ENCODE assay signal across 8 cellular contexts in the genomic region with DNA sequence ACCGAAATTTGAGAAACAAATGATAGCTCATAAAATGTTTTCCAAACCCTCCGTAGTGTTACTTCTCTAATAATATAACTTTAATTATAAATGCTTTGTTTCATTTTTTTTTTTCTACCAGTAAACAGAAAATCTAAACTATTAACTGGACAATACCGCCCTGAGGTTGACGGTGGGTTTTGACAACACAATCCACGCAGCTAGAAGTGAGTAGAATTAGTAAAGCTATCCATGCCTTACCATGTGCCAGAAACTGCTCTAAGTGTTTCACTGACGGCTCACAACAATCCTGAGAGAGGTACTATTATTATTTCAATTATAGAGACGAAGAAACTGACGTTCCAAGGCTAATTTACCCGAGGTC. TPM values are rescaled to one million over a fixed set of nuclear protein-coding genes. Genes with fewer than 3 reads are reported as not detected.
DNase-seq lines count a peak whose midpoint lies in the region; ATAC-seq and TF ChIP-seq lines count a peak whose summit lies in the region.

No MANE protein-coding gene starts in this region.

- ATAC-seq in CD4-positive, alpha-beta T cell (ENCODE audit: poor library complexity): no peak
- no peak for ATAC-seq in GM18519 (IDR thresholded peaks at IDR 0.05; ENCODE audit: low FRiP score, unreplicated experiment)

- no peaks in the 10 kb centered on the region for H3K9me3 ChIP-seq in CD4-positive, alpha-beta T cell (ENCODE audit: control insufficient read depth, low read length)
- H3K9me3 ChIP-seq in muscle layer of duodenum (ENCODE audit: control insufficient read depth in 1 of 2, low read length in 2 of 2): no peaks in the 10 kb centered on the region

- TF ChIP-seq CTCF in CD4-positive, alpha-beta T cell (IDR thresholded peaks at IDR 0.05): no peak
- no peak for TF ChIP-seq CTCF in HL-60 (IDR thresholded peaks at IDR 0.05; ENCODE audit: insufficient read depth, low read length)

- H3K4me1 ChIP-seq in muscle layer of duodenum (ENCODE audit: control insufficient read depth in 1 of 2, insufficient read depth in 2 of 2, low read length in 2 of 2): peaks cover 0 to 8% of the 10 kb centered on the region in 2 donors

- H3K4me3 Mint-ChIP-seq in CD4-positive, alpha-beta T cell: peak overlapping the region; percentile 98

- POLR2A ChIA-PET in CD4-positive, alpha-beta T cell (lab: Charles Lee): interaction anchor here (0.6 to 1.6 kb wide), 7 partner anchors 9 to 186 kb away, joined by 3 to 7 read pairs (median 3); a partner anchor contains a TSS

- peaks cover under 1 to 1% of the 10 kb centered on the region in 2 donors for H3K36me3 ChIP-seq in muscle layer of duodenum (ENCODE audit: control insufficient read depth in 1 of 2, insufficient read depth in 2 of 2, low read length in 2 of 2)

- peak overlapping the region; percentile 66 for H3K27ac ChIP-seq in CD4-positive, alpha-beta T cell (ENCODE audit: low read depth, low read length)
- H3K27ac ChIP-seq in HL-60 (replicated peaks) (peak overlapping the region; percentile 83), caudate nucleus (ENCODE audit: low read depth, low read length) (peak overlapping the region; percentile 0), muscle layer of duodenum (ENCODE audit: low read length) (peak overlapping the region; percentile 82)

- intact Hi-C loops in CD4-positive, alpha-beta T cell (cut with DNase I, micrococcal nuclease): loop anchor here in 1 of 2 experiments (1.0 to 10.0 kb wide), 10 partner anchors 14 to 1020 kb away; a partner anchor contains a TSS

- H3K4me1 Mint-ChIP-seq in CD4-positive, alpha-beta T cell (ENCODE audit: low read depth): peaks cover 21% of the 10 kb centered on the region

- no peaks in the 10 kb centered on the region for H3K9me3 Mint-ChIP-seq in CD4-positive, alpha-beta T cell

- no peak for DNase-seq in CD4-positive, alpha-beta T cell
- DNase-seq in HL-60 (ENCODE audit: low read depth in 1 of 2, low spot score in 1 of 2) (no peak), caudate nucleus (lab: John Stamatoyannopoulos, UW) (no peak), DMS153 treated with DMSO at 0.1 percent for 48 hours (lab: John Stamatoyannopoulos, UW; ENCODE audit: unreplicated experiment) (no peak), NCI-H524 treated with DMSO at 0.1 percent for 48 hours (lab: John Stamatoyannopoulos, UW) (no peak), iPS-NIHi11 (ENCODE audit: low spot score) (no peak)

- no peaks in the 10 kb centered on the region for H3K27me3 ChIP-seq in CD4-positive, alpha-beta T cell (ENCODE audit: control insufficient read depth, insufficient read depth, low read length)
- H3K27me3 ChIP-seq in HL-60 (ENCODE audit: insufficient read depth, poor library complexity, severe bottlenecking) (no peaks in the 10 kb centered on the region), muscle layer of duodenum (ENCODE audit: low read depth, low read length) (no peaks in the 10 kb centered on the region)

- H3K36me3 Mint-ChIP-seq in CD4-positive, alpha-beta T cell (ENCODE audit: low read depth): peaks cover 15% of the 10 kb centered on the region

- peak overlapping the region; percentile 80 for H3K4me3 ChIP-seq in HL-60 (replicated peaks; ENCODE audit: insufficient read depth, low read length)
- H3K4me3 ChIP-seq in muscle layer of duodenum (ENCODE audit: low read depth in 1 of 2, low read length in 2 of 2): peak overlapping the region; percentile 91 to 95

- H3K27ac Mint-ChIP-seq in CD4-positive, alpha-beta T cell: peak overlapping the region; percentile 97

- no peaks in the 10 kb centered on the region for H3K27me3 Mint-ChIP-seq in CD4-positive, alpha-beta T cell

- CTCF ChIA-PET in CD4-positive, alpha-beta T cell (lab: Charles Lee): no interaction called here

RNA-seq across cellular contexts. Expression of a gene that starts 0.4 kb away (rescaled TPM):
- total RNA-seq in CD4-positive, alpha-beta T cell: 1 to 10 TPM; 2.0 to 2.3 TPM

RNA-seq across cellular contexts. Expression of a gene that starts 15.0 kb away (rescaled TPM):
- total RNA-seq in CD4-positive, alpha-beta T cell: 10 to 100 TPM; 29.9 to 34.2 TPM

Comparison
In these comparisons a context has a peak if more than half of its experiments do, and no peak if none do; other contexts are left out.
1. H3K27ac ChIP-seq: peak in every context shown above with its lines; median percentile 83 in HL-60; 82 in muscle layer of duodenum; 66 in CD4-positive, alpha-beta T cell; 0 in caudate nucleus.